8 cellular contexts compared by ENCODE assay signal in the genomic region with DNA sequence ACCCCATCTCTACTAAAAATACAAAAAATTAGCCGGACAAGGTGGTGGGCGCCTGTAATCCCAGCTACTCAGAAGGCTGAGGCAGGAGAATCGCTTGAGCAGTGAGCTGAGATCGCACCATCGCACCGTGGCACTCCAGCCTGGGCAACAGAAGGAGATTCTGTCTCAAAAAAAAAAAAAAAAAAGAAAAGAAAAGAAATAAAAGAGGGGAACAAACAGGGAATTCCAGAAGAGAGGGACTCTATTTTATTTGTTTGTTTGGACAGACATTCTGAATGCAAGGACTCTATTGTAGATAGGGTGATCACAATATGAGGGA. TPM values are rescaled to one million over a fixed set of nuclear protein-coding genes. Genes with fewer than 3 reads are reported as not detected.
DNase-seq lines count a peak whose midpoint lies in the region; ATAC-seq and TF ChIP-seq lines count a peak whose summit lies in the region.
"Not testable (repeated sequence)": the region's sequence is repeated elsewhere in the genome, so short reads cannot be mapped to it uniquely, and the experiment has no call there.

No MANE protein-coding gene starts in this region.

- POLR2A ChIA-PET in RWPE1 (lab: Yijun Ruan, JAX; ENCODE audit: low non-redundant PET), result not testable (repeated sequence)

- intact Hi-C loops in natural killer cell (cut with micrococcal nuclease), result not testable (repeated sequence)

- TF ChIP-seq CTCF in AG10803 (conservative IDR thresholded peaks at IDR 0.05; ENCODE audit: low read length); HFF-Myc (IDR thresholded peaks at IDR 0.05; ENCODE audit: low read depth, low read length, missing control alignments); RWPE1 (conservative IDR thresholded peaks at IDR 0.05; ENCODE audit: low read depth); gastroesophageal sphincter (IDR thresholded peaks at IDR 0.05); natural killer cell (IDR thresholded peaks at IDR 0.05): not testable (repeated sequence)

- peaks cover 0 to 22% (median 12%) of the 10 kb centered on the region in 3 donors for H3K4me1 ChIP-seq in gastroesophageal sphincter

- not testable (repeated sequence) for H3K9me3 ChIP-seq in gastroesophageal sphincter

- peak overlapping the region; percentile 93 to 98 for H3K4me3 Mint-ChIP-seq in activated T-cell treated with anti-CD3 and anti-CD28 coated beads, Interleukin-2, amount 50 U/mL, for 72 hours
- H3K4me3 Mint-ChIP-seq in central memory CD8-positive, alpha-beta T cell, result peak overlapping the region; percentile 98
- H3K4me3 Mint-ChIP-seq in natural killer cell, result peak overlapping the region; percentile 68
- H3K4me3 Mint-ChIP-seq in stimulated activated naive B cell treated with anti-CD40 and anti-IgM and Interleukin-4, amounts not matched to agents 10 μg/mL and 1 μg/mL and 100 μg/mL, for 72 hours, result peak overlapping the region; percentile 85 to 95

- not testable (repeated sequence) for ATAC-seq in activated T-cell treated with anti-CD3 and anti-CD28 coated beads, Interleukin-2, amount 50 U/mL, for 72 hours (replicated peaks in 1 of 2); central memory CD8-positive, alpha-beta T cell (replicated peaks; ENCODE audit: extremely low read depth, poor library complexity, severe bottlenecking); gastroesophageal sphincter; natural killer cell; stimulated activated naive B cell treated with anti-CD40 and anti-IgM and Interleukin-4, amounts not matched to agents 10 μg/mL and 1 μg/mL and 100 μg/mL, for 72 hours (replicated peaks)

- H3K36me3 Mint-ChIP-seq in activated T-cell treated with anti-CD3 and anti-CD28 coated beads, Interleukin-2, amount 50 U/mL, for 72 hours (ENCODE audit: insufficient read depth in 2 of 2), result peaks cover 9 to 22% of the 10 kb centered on the region in 2 donors
- peaks cover 16% of the 10 kb centered on the region for H3K36me3 Mint-ChIP-seq in central memory CD8-positive, alpha-beta T cell (ENCODE audit: insufficient read depth)
- H3K36me3 Mint-ChIP-seq in natural killer cell, result not testable (repeated sequence)
- peaks cover 26 to 41% of the 10 kb centered on the region in 2 donors for H3K36me3 Mint-ChIP-seq in stimulated activated naive B cell treated with anti-CD40 and anti-IgM and Interleukin-4, amounts not matched to agents 10 μg/mL and 1 μg/mL and 100 μg/mL, for 72 hours

- TF ChIP-seq EP300 in gastroesophageal sphincter (IDR thresholded peaks at IDR 0.05), result not testable (repeated sequence)

- H3K27ac ChIP-seq in RWPE1, result peak overlapping the region; percentile 89
- H3K27ac ChIP-seq in gastroesophageal sphincter, result peak overlapping the region in 3 of 4 donors; percentile 95 to 97 (median 96)

- H3K27ac Mint-ChIP-seq in activated T-cell treated with anti-CD3 and anti-CD28 coated beads, Interleukin-2, amount 50 U/mL, for 72 hours, result peak overlapping the region; percentile 93
- H3K27ac Mint-ChIP-seq in central memory CD8-positive, alpha-beta T cell (ENCODE audit: low read depth), result peak overlapping the region; percentile 98
- peak overlapping the region; percentile 96 for H3K27ac Mint-ChIP-seq in natural killer cell
- H3K27ac Mint-ChIP-seq in stimulated activated naive B cell treated with anti-CD40 and anti-IgM and Interleukin-4, amounts not matched to agents 10 μg/mL and 1 μg/mL and 100 μg/mL, for 72 hours, result peak overlapping the region; percentile 27

- peaks cover 0 to 46% of the 10 kb centered on the region in 2 donors for H3K36me3 ChIP-seq in gastroesophageal sphincter

- not testable (repeated sequence) for H3K27me3 ChIP-seq in gastroesophageal sphincter

- not testable (repeated sequence) for H3K9me3 Mint-ChIP-seq in activated T-cell treated with anti-CD3 and anti-CD28 coated beads, Interleukin-2, amount 50 U/mL, for 72 hours; central memory CD8-positive, alpha-beta T cell; natural killer cell; stimulated activated naive B cell treated with anti-CD40 and anti-IgM and Interleukin-4, amounts not matched to agents 10 μg/mL and 1 μg/mL and 100 μg/mL, for 72 hours

- H3K4me3 ChIP-seq in AG10803 (ENCODE audit: low read length), result peak overlapping the region; percentile 93
- peak overlapping the region; percentile 97 for H3K4me3 ChIP-seq in HFF-Myc (replicated peaks; ENCODE audit: low read depth, low read length)
- H3K4me3 ChIP-seq in gastroesophageal sphincter, result peak overlapping the region in 1 of 2 donors; percentile 63

- 87% methylated on average over 6 of the region's 6 CpGs; no CpG with 5 or more reads in 1 of the 2 donors for WGBS in gastroesophageal sphincter (ENCODE audit: low coverage in 1 of 2), 2 donors

- TF ChIP-seq POLR2A in gastroesophageal sphincter (IDR thresholded peaks at IDR 0.05), result not testable (repeated sequence)

- not testable (repeated sequence) for DNase-seq in AG10803 (ENCODE audit: low read depth); HFF-Myc (ENCODE audit: extremely low read depth, low read depth); RWPE1 (ENCODE audit: low spot score); activated T-cell treated with anti-CD3 and anti-CD28 coated beads, Interleukin-2, amount 50 U/mL, for 72 hours; central memory CD8-positive, alpha-beta T cell (ENCODE audit: low spot score in 2 of 2); natural killer cell; stimulated activated naive B cell treated with anti-CD40 and anti-IgM and Interleukin-4, amounts not matched to agents 10 μg/mL and 1 μg/mL and 100 μg/mL, for 72 hours

- not testable (repeated sequence) for H3K27me3 Mint-ChIP-seq in activated T-cell treated with anti-CD3 and anti-CD28 coated beads, Interleukin-2, amount 50 U/mL, for 72 hours (ENCODE audit: low read depth); central memory CD8-positive, alpha-beta T cell; natural killer cell (ENCODE audit: low read depth in 2 of 2); stimulated activated naive B cell treated with anti-CD40 and anti-IgM and Interleukin-4, amounts not matched to agents 10 μg/mL and 1 μg/mL and 100 μg/mL, for 72 hours

- CTCF ChIA-PET in RWPE1 (lab: Yijun Ruan, JAX), result not testable (repeated sequence)

- H3K4me1 Mint-ChIP-seq in activated T-cell treated with anti-CD3 and anti-CD28 coated beads, Interleukin-2, amount 50 U/mL, for 72 hours (ENCODE audit: low read depth), result peaks cover 58% of the 10 kb centered on the region
- H3K4me1 Mint-ChIP-seq in central memory CD8-positive, alpha-beta T cell, result peaks cover 42% of the 10 kb centered on the region
- peaks cover 30 to 36% of the 10 kb centered on the region in 2 donors for H3K4me1 Mint-ChIP-seq in natural killer cell
- peaks cover 40 to 71% of the 10 kb centered on the region in 2 donors for H3K4me1 Mint-ChIP-seq in stimulated activated naive B cell treated with anti-CD40 and anti-IgM and Interleukin-4, amounts not matched to agents 10 μg/mL and 1 μg/mL and 100 μg/mL, for 72 hours

RNA-seq across cellular contexts. Expression of gene VARS1, which starts 1.7 kb away (rescaled TPM):
- total RNA-seq in activated T-cell treated with anti-CD3 and anti-CD28 coated beads, Interleukin-2, amount 50 U/mL, for 72 hours, result 100 to 1,000 TPM in 1 of 2 donors, 10 to 100 TPM in 1; 91.3 to 101 TPM
- total RNA-seq in gastroesophageal sphincter (10 to 100 TPM; 25.4 to 50.6 (median 29.9) TPM), natural killer cell (10 to 100 TPM; 45.2 to 58.6 (median 49.2) TPM)

RNA-seq across cellular contexts. Expression of gene LSM2, which starts 12.9 kb away (rescaled TPM):
- 100 to 1,000 TPM; 122 to 123 TPM for total RNA-seq in activated T-cell treated with anti-CD3 and anti-CD28 coated beads, Interleukin-2, amount 50 U/mL, for 72 hours
- total RNA-seq in gastroesophageal sphincter (10 to 100 TPM; 18.0 to 31.7 (median 28.5) TPM), natural killer cell (10 to 100 TPM; 28.1 to 34.9 (median 29.2) TPM)

RNA-seq across cellular contexts. Expression of gene VWA7, which starts 16.8 kb away (rescaled TPM):
- 1 to 10 TPM; 3.3 to 3.4 TPM for total RNA-seq in activated T-cell treated with anti-CD3 and anti-CD28 coated beads, Interleukin-2, amount 50 U/mL, for 72 hours
- total RNA-seq in gastroesophageal sphincter, result under 1 TPM; 0.12 to 0.54 (median 0.31) TPM
- 1 to 10 TPM; 2.4 to 4.7 (median 3.2) TPM for total RNA-seq in natural killer cell

RNA-seq across cellular contexts. Expression of gene HSPA1L, which starts 21.2 kb away (rescaled TPM):
- 1 to 10 TPM; 2.9 to 3.1 TPM for total RNA-seq in activated T-cell treated with anti-CD3 and anti-CD28 coated beads, Interleukin-2, amount 50 U/mL, for 72 hours
- 1 to 10 TPM; 1.9 to 3.9 (median 2.6) TPM for total RNA-seq in gastroesophageal sphincter
- total RNA-seq in natural killer cell, result 1 to 10 TPM; 2.0 to 4.5 (median 3.6) TPM

RNA-seq across cellular contexts. Expression of gene HSPA1A, which starts 21.5 kb away (rescaled TPM):
- total RNA-seq in activated T-cell treated with anti-CD3 and anti-CD28 coated beads, Interleukin-2, amount 50 U/mL, for 72 hours, result 10 to 100 TPM; 16.5 to 37.6 TPM
- total RNA-seq in gastroesophageal sphincter, result 100 to 1,000 TPM; 287 to 496 (median 351) TPM
- 10 to 100 TPM; 24.4 to 34.6 (median 34.5) TPM for total RNA-seq in natural killer cell

Comparison
In these comparisons a context has a peak if more than half of its experiments do, and no peak if none do; other contexts are left out.
1. H3K27ac Mint-ChIP-seq: peak in every context shown above with its lines; median percentile 98 in central memory CD8-positive, alpha-beta T cell; 96 in natural killer cell; 93 in activated T-cell treated with anti-CD3 and anti-CD28 coated beads, Interleukin-2, amount 50 U/mL, for 72 hours; 27 in stimulated activated naive B cell treated with anti-CD40 and anti-IgM and Interleukin-4, amounts not matched to agents 10 μg/mL and 1 μg/mL and 100 μg/mL, for 72 hours.